ENCODE assay signal across 27 cellular contexts in genomic region chr9:12056874-12057273, GRCh38.
"Had no signal": no experiment of that assay in that cellular context is flagged by ENCODE, and none has a peak within 500 bp of the region (broad histone marks: within the 10 kb centered on the region; RNA-seq: fewer than 3 reads in every experiment).

No MANE protein-coding gene starts in this region.

- H3K27me3 ChIP-seq: colonic mucosa, dorsolateral prefrontal cortex, esophagus muscularis mucosa, esophagus squamous epithelium, foreskin keratinocyte, gastrocnemius medialis, gastroesophageal sphincter, heart left ventricle, heart right ventricle had no signal

- H3K4me1 ChIP-seq: colonic mucosa, esophagus squamous epithelium, foreskin keratinocyte, gastrocnemius medialis, gastroesophageal sphincter, heart left ventricle, heart right ventricle had no signal

- FAIRE-seq: colon, endometrium, endothelial cell of umbilical vein had no signal

- DNase-seq: colonic mucosa; cortex of kidney; dermis blood vessel endothelial cell; dorsolateral prefrontal cortex; effector CD4-positive, alpha-beta T cell; effector CD8-positive, alpha-beta T cell; effector memory CD4-positive, alpha-beta T cell; effector memory CD8-positive, alpha-beta T cell; endodermal cell; erythroblast; esophagus squamous epithelium; foreskin fibroblast; foreskin keratinocyte; foreskin melanocyte; gastrocnemius medialis; glutamatergic neuron; head of caudate nucleus; heart left ventricle; heart right ventricle had no signal

- H3K4me3 ChIP-seq: colonic mucosa, coronary artery, dorsolateral prefrontal cortex, esophagus muscularis mucosa, esophagus squamous epithelium, gastrocnemius medialis, gastroesophageal sphincter, heart left ventricle, heart right ventricle had no signal

- ATAC-seq: effector memory CD8-positive, alpha-beta T cell; esophagus mucosa; foreskin keratinocyte; gastrocnemius medialis; gastroesophageal sphincter; heart left ventricle; heart right ventricle had no signal

- H3K9me3 ChIP-seq: colonic mucosa, gastrocnemius medialis had no signal

- H3K36me3 ChIP-seq: colonic mucosa, esophagus muscularis mucosa, esophagus squamous epithelium, gastrocnemius medialis, gastroesophageal sphincter, heart left ventricle, heart right ventricle had no signal

- H3K27ac ChIP-seq: colonic mucosa, coronary artery, dorsolateral prefrontal cortex, epithelial cell of prostate, esophagus muscularis mucosa, esophagus squamous epithelium, foreskin keratinocyte, gastrocnemius medialis, gastroesophageal sphincter, heart left ventricle, heart right ventricle had no signal
